15 cellular contexts compared by ENCODE assay signal in the genomic region with DNA sequence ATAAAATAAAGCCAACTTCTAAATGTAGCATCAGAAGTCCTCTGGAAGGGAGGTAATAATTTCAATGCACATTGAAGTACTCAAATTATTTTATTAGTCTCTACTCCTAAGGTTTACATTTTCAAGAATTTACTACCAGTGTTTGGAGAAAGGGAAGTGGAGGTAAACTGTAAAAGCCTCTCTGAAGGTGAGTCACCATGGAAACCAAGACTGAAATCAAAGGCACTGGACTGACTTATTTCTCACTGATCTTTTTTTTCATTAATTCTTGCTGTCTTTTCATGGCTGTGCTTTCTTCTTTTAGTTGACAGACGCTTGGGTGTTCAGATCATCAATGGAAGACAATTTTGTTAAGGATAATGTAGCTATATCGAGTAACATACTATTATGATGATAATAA.
"Had no signal": no experiment of that assay in that cellular context is flagged by ENCODE, and none has a peak within 500 bp of the region (broad histone marks: within the 10 kb centered on the region; RNA-seq: fewer than 3 reads in every experiment).

No MANE protein-coding gene starts in this region.

- H3K4me1 ChIP-seq: breast epithelium had no signal

- H3K4me3 ChIP-seq: breast epithelium, lung had no signal

- H3K27me3 ChIP-seq: breast epithelium had no signal

- H3K9ac ChIP-seq: parathyroid adenoma had no signal

- H3K9me3 ChIP-seq: breast epithelium had no signal

- DNase-seq: activated CD4-positive, alpha-beta T cell treated with anti-CD3 and anti-CD28 coated beads, Interleukin-2, amount 50 U/mL, for 48 hours; activated CD4-positive, CD25-positive, alpha-beta regulatory T cell; activated CD8-positive, alpha-beta memory T cell treated with anti-CD3 and anti-CD28 coated beads, Interleukin-2, amount 50 U/mL, for 4 hours; activated naive CD4-positive, alpha-beta T cell treated with anti-CD3 and anti-CD28 coated beads, Interleukin-2, amount 50 U/mL, for 16 hours; anterior cingulate cortex; endodermal cell; glutamatergic neuron; left colon; midbrain; stimulated activated CD4-positive, alpha-beta T cell treated with anti-CD3 and anti-CD28 coated beads, Interleukin-4, amount 100 ng/mL, for 1 hour; stimulated activated CD8-positive, alpha-beta memory T cell treated with anti-CD3 and anti-CD28 coated beads, Interleukin-4, amount 100 ng/mL, for 48 hours; T-helper 2 cell had no signal

- ATAC-seq: left colon had no signal

- H3K27ac ChIP-seq: breast epithelium, parathyroid adenoma had no signal

- H3K79me2 ChIP-seq: parathyroid adenoma had no signal

- H3K36me3 ChIP-seq: breast epithelium had no signal

- H2AFZ ChIP-seq: parathyroid adenoma had no signal
